Comparison of ENCODE assay signal across 1 cellular context in genomic region chr5:43421450-43422133, GRCh38.
A peak's percentile ranks its signal among the peaks of the same experiment; 100 is the strongest.
TF ChIP-seq lines count a peak whose summit lies in the region.

No MANE protein-coding gene starts in this region.

TF ChIP-seq in HepG2, 621 proteins besides CTCF, POLR2A, EP300 and RAD21 (continued from another document):
- TF ChIP-seq ZNF576 (CRISPR knock-in tag; IDR thresholded peaks at IDR 0.05) = no peak
- no peak for TF ChIP-seq ATM (IDR thresholded peaks at IDR 0.05; ENCODE audit: borderline replicate concordance)
- TF ChIP-seq NBN (conservative IDR thresholded peaks at IDR 0.05) = no peak
- TF ChIP-seq ZBTB44 (CRISPR knock-in tag; IDR thresholded peaks at IDR 0.05) = no peak
- TF ChIP-seq ZNF609 (CRISPR knock-in tag; IDR thresholded peaks at IDR 0.05; ENCODE audit: borderline replicate concordance) = no peak
- no peak for TF ChIP-seq GATA4 (IDR thresholded peaks at IDR 0.05; ENCODE audit: borderline replicate concordance, low read depth)
- TF ChIP-seq NFYC (CRISPR knock-in tag; IDR thresholded peaks at IDR 0.05) = no peak
- TF ChIP-seq DBP (CRISPR knock-in tag; IDR thresholded peaks at IDR 0.05; ENCODE audit: not compliant biosample characterization) = no peak
- peak; percentile 82; the same call in 1 of the 2 replicates for TF ChIP-seq ZNF770 (CRISPR knock-in tag; IDR thresholded peaks at IDR 0.05)
- no peak for TF ChIP-seq IKZF1 (IDR thresholded peaks at IDR 0.05)
- no peak for TF ChIP-seq ARNT2 (CRISPR knock-in tag; IDR thresholded peaks at IDR 0.05; ENCODE audit: low read depth)
